Comparison of ENCODE assay signal across 17 cellular contexts in genomic region chr13:101190337-101190736, GRCh38.
DNase-seq lines count a peak whose midpoint lies in the region; ATAC-seq, FAIRE-seq and TF ChIP-seq lines count a peak whose summit lies in the region.
"Had no signal": no experiment of that assay in that cellular context is flagged by ENCODE, and none has a peak within 500 bp of the region (broad histone marks: within the 10 kb centered on the region; RNA-seq: fewer than 3 reads in every experiment).

No MANE protein-coding gene starts in this region.

- H3K18ac ChIP-seq in mesendoderm (ENCODE audit: low read length): no peak overlapping the region

- H3K79me1 ChIP-seq in mesendoderm (ENCODE audit: low read length): no peaks in the 10 kb centered on the region

- in situ Hi-C loops in HepG2 (cut with HindIII; ENCODE audit: extremely low pct_ligation_motif_present, low pct_unique_long_range_greater_than_20kb): no loop called here

- no peak overlapping the region for H4K8ac ChIP-seq in mesendoderm (ENCODE audit: low read depth, low read length)

- no peak overlapping the region for H3K4ac ChIP-seq in mesendoderm (ENCODE audit: low read depth, low read length)

- no peak overlapping the region for H2BK15ac ChIP-seq in mesendoderm (replicated peaks; ENCODE audit: low read depth)

- no peak overlapping the region for H2AK5ac ChIP-seq in mesendoderm (ENCODE audit: low read length)

- DNase-seq in HepG2 (ENCODE audit: low spot score) (no peak), right lobe of liver (no peak), choroid plexus epithelial cell (ENCODE audit: low read depth) (peak; percentile 65), fibroblast of pulmonary artery (ENCODE audit: low read depth) (peak; percentile 10), aorta (no peak), mesendoderm (no peak), mucosa of descending colon (no peak)
- DNase-seq in stimulated activated naive B cell treated with anti-CD40 and anti-IgM and Interleukin-4, amounts not matched to agents 10 μg/mL and 1 μg/mL and 100 μg/mL, for 72 hours: no peak
- DNase-seq: C1 segment of cervical spinal cord; Calu3; CD4-positive, alpha-beta T cell; DMS 273 treated with DMSO at 0.1 percent for 48 hours; DMS79 had no signal

- no peak overlapping the region for H4K5ac ChIP-seq in mesendoderm (ENCODE audit: low read length)

- ATAC-seq in HepG2 (no peak), right lobe of liver (no peak), aorta (ENCODE audit: low FRiP score) (peak; percentile 77), mucosa of descending colon (no peak)
- ATAC-seq in stimulated activated naive B cell treated with anti-CD40 and anti-IgM and Interleukin-4, amounts not matched to agents 10 μg/mL and 1 μg/mL and 100 μg/mL, for 72 hours (replicated peaks): no peak
- ATAC-seq: GM12878, HCT116 had no signal

- H3K79me2 ChIP-seq in HepG2 (ENCODE audit: insufficient read depth, low read length) (no peaks in the 10 kb centered on the region), mesendoderm (ENCODE audit: control insufficient read depth, insufficient read depth, low read length) (no peaks in the 10 kb centered on the region)

- no peaks in the 10 kb centered on the region for H3K4me1 Mint-ChIP-seq in stimulated activated naive B cell treated with anti-CD40 and anti-IgM and Interleukin-4, amounts not matched to agents 10 μg/mL and 1 μg/mL and 100 μg/mL, for 72 hours
- H3K4me1 Mint-ChIP-seq: B cell had no signal

- no peak for TF ChIP-seq RAD21 in HepG2 (CRISPR knock-in tag; IDR thresholded peaks at IDR 0.05)

- no TSS peak for BruUV-seq in HepG2 (replicated peaks; lab: Mats Ljungman, UMichigan)

- intact Hi-C loops in HepG2 (cut with micrococcal nuclease; ENCODE audit: unreplicated experiment): no loop called here
- intact Hi-C loops in right lobe of liver (cut with DNase I): no loop called here
- intact Hi-C loops in aorta (cut with DNase I): no loop called here
- intact Hi-C loops in mucosa of descending colon (cut with DNase I, micrococcal nuclease): no loop called here

- TF ChIP-seq CTCF in HepG2 (CRISPR knock-in tag; IDR thresholded peaks at IDR 0.05) (no peak), right lobe of liver (IDR thresholded peaks at IDR 0.05) (no peak), choroid plexus epithelial cell (conservative IDR thresholded peaks at IDR 0.05; ENCODE audit: low read depth, low read length) (no peak), fibroblast of pulmonary artery (IDR thresholded peaks at IDR 0.05; ENCODE audit: low read length, missing control alignments) (no peak), mucosa of descending colon (IDR thresholded peaks at IDR 0.05) (no peak)

- no peak for TF ChIP-seq EP300 in HepG2 (IDR thresholded peaks at IDR 0.05; ENCODE audit: low read depth in 2 of 2, low read length in 2 of 2)
- no peak for TF ChIP-seq EP300 in HepG2 (CRISPR knock-in tag; IDR thresholded peaks at IDR 0.05; ENCODE audit: borderline replicate concordance)

- H3K27ac ChIP-seq in HepG2 (ENCODE audit: extremely low read length, insufficient read depth, low read length): no peak overlapping the region
- no peak overlapping the region for H3K27ac ChIP-seq in right lobe of liver
- no peak overlapping the region for H3K27ac ChIP-seq in aorta (ENCODE audit: low read depth in 1 of 2, low read length in 2 of 2)
- H3K27ac ChIP-seq in mesendoderm (ENCODE audit: low read depth, low read length): no peak overlapping the region

- no peaks in the 10 kb centered on the region for H4K20me1 ChIP-seq in HepG2 (ENCODE audit: insufficient read depth, low read length)

- H3K9ac ChIP-seq in HepG2 (ENCODE audit: insufficient read depth, low read depth, low read length) (no peak overlapping the region), mesendoderm (ENCODE audit: low read length) (no peak overlapping the region)

- H3K27me3 Mint-ChIP-seq in stimulated activated naive B cell treated with anti-CD40 and anti-IgM and Interleukin-4, amounts not matched to agents 10 μg/mL and 1 μg/mL and 100 μg/mL, for 72 hours: no peaks in the 10 kb centered on the region
- H3K27me3 Mint-ChIP-seq: B cell had no signal

- no peaks in the 10 kb centered on the region for H3K9me3 Mint-ChIP-seq in stimulated activated naive B cell treated with anti-CD40 and anti-IgM and Interleukin-4, amounts not matched to agents 10 μg/mL and 1 μg/mL and 100 μg/mL, for 72 hours
- H3K9me3 Mint-ChIP-seq: CD4-positive, alpha-beta T cell had no signal

- no peak overlapping the region for H2BK5ac ChIP-seq in mesendoderm (ENCODE audit: low read length)

- H3K4me1 ChIP-seq in HepG2 (ENCODE audit: insufficient read depth, low read length) (no peaks in the 10 kb centered on the region), right lobe of liver (no peaks in the 10 kb centered on the region), aorta (ENCODE audit: control insufficient read depth in 1 of 2, insufficient read depth in 2 of 2, low read length in 2 of 2) (no peaks in the 10 kb centered on the region), mesendoderm (ENCODE audit: control insufficient read depth, low read depth, low read length) (no peaks in the 10 kb centered on the region), mucosa of descending colon (ENCODE audit: low read depth) (no peaks in the 10 kb centered on the region)

- H3K27ac Mint-ChIP-seq in stimulated activated naive B cell treated with anti-CD40 and anti-IgM and Interleukin-4, amounts not matched to agents 10 μg/mL and 1 μg/mL and 100 μg/mL, for 72 hours: no peak overlapping the region
- H3K27ac Mint-ChIP-seq: B cell; CD4-positive, alpha-beta T cell had no signal

- H2AFZ ChIP-seq in HepG2 (ENCODE audit: low read length): no peak overlapping the region

- no peak overlapping the region for H3K4me2 ChIP-seq in HepG2 (ENCODE audit: low read depth, low read length)
- H3K4me2 ChIP-seq in mesendoderm (ENCODE audit: low read length): no peak overlapping the region

- H3K36me3 Mint-ChIP-seq in stimulated activated naive B cell treated with anti-CD40 and anti-IgM and Interleukin-4, amounts not matched to agents 10 μg/mL and 1 μg/mL and 100 μg/mL, for 72 hours: no peaks in the 10 kb centered on the region

- no peak for FAIRE-seq in HepG2 (lab: Jason Lieb, UNC)
- FAIRE-seq: A204.1, GM12878 had no signal

- CTCF ChIA-PET in HepG2 (lab: Yijun Ruan, JAX; ENCODE audit: low intra/inter-chr PET ratio, low total read pairs): no interaction called here

- POLR2A ChIA-PET in HepG2 (lab: Yijun Ruan, JAX): no interaction called here

- no peak overlapping the region for H2BK120ac ChIP-seq in mesendoderm (ENCODE audit: low read depth, low read length)

- 5% methylated on average over 3 of the region's 3 CpGs for WGBS in HepG2 (ENCODE audit: low lambda C conversion rate)
- WGBS in right lobe of liver (ENCODE audit: insufficient coverage, low coverage, low lambda C conversion rate, missing lambda C conversion rate): 58% methylated on average over 3 of the region's 3 CpGs
- 83 to 89% methylated on average over 3 of the region's 3 CpGs for WGBS in aorta, 2 donors
- WGBS in mesendoderm (ENCODE audit: extremely low coverage, insufficient coverage, low lambda C conversion rate): no CpG with 5 or more reads among the region's 3 CpGs

- H3K27me3 ChIP-seq in HepG2 (ENCODE audit: control insufficient read depth in 1 of 2, insufficient read depth in 2 of 2, low read length in 2 of 2): no peaks in the 10 kb centered on the region; a peak in 1 of 5 replicates
- H3K27me3 ChIP-seq in right lobe of liver: no peaks in the 10 kb centered on the region
- no peaks in the 10 kb centered on the region for H3K27me3 ChIP-seq in aorta (ENCODE audit: control insufficient read depth in 1 of 2, insufficient read depth in 2 of 2, low read length in 1 of 2)
- H3K27me3 ChIP-seq in mesendoderm (ENCODE audit: insufficient read depth, low read length, poor library complexity): no peaks in the 10 kb centered on the region

- no peak overlapping the region for H3K56ac ChIP-seq in mesendoderm (ENCODE audit: low read length)

- H3K23ac ChIP-seq in mesendoderm (ENCODE audit: low read length): no peak overlapping the region

- H3K4me3 ChIP-seq in HepG2 (replicated peaks in 1 of 3; ENCODE audit: insufficient read depth in 1 of 3, low read depth in 2 of 3, low read length in 3 of 3) (no peak overlapping the region), right lobe of liver (no peak overlapping the region), choroid plexus epithelial cell (ENCODE audit: low read depth, low read length) (no peak overlapping the region), fibroblast of pulmonary artery (replicated peaks; ENCODE audit: low read depth, low read length) (no peak overlapping the region), aorta (ENCODE audit: low read length in 2 of 2) (no peak overlapping the region), mesendoderm (ENCODE audit: low read length) (no peak overlapping the region), mucosa of descending colon (no peak overlapping the region)
- H3K4me3 ChIP-seq: GM12878 had no signal

- H3K4me3 Mint-ChIP-seq in stimulated activated naive B cell treated with anti-CD40 and anti-IgM and Interleukin-4, amounts not matched to agents 10 μg/mL and 1 μg/mL and 100 μg/mL, for 72 hours: no peak overlapping the region
- H3K4me3 Mint-ChIP-seq: B cell; CD4-positive, alpha-beta T cell had no signal

- H3K9me3 ChIP-seq in HepG2 (ENCODE audit: low read length): no peaks in the 10 kb centered on the region
- no peaks in the 10 kb centered on the region for H3K9me3 ChIP-seq in right lobe of liver
- no peaks in the 10 kb centered on the region for H3K9me3 ChIP-seq in aorta (ENCODE audit: control insufficient read depth, low read length)
- no peaks in the 10 kb centered on the region for H3K9me3 ChIP-seq in mucosa of descending colon

- no peak for TF ChIP-seq POLR2A in HepG2 (IDR thresholded peaks at IDR 0.05; ENCODE audit: insufficient read depth in 1 of 2, low read depth in 2 of 2, low read length in 2 of 2)
- no peak for TF ChIP-seq POLR2A in right lobe of liver (IDR thresholded peaks at IDR 0.05)

- H3K36me3 ChIP-seq in HepG2 (replicated peaks in 1 of 2; ENCODE audit: control insufficient read depth in 1 of 2, insufficient read depth in 2 of 2, low read length in 2 of 2) (no peaks in the 10 kb centered on the region), right lobe of liver (no peaks in the 10 kb centered on the region), aorta (ENCODE audit: control insufficient read depth in 1 of 2, insufficient read depth in 2 of 2, low read length in 1 of 2) (no peaks in the 10 kb centered on the region), mesendoderm (ENCODE audit: control insufficient read depth, insufficient read depth, low read length) (no peaks in the 10 kb centered on the region), mucosa of descending colon (ENCODE audit: low read depth) (no peaks in the 10 kb centered on the region)

TF ChIP-seq in HepG2, 621 proteins besides CTCF, POLR2A, EP300 and RAD21 (continues in another document):
- TF ChIP-seq CEBPB (IDR thresholded peaks at IDR 0.05; ENCODE audit: borderline replicate concordance, low read depth, low read length): peak; percentile 62; the same call in 1 of the 2 replicates

Comparison
In these comparisons a context has a peak if more than half of its experiments do, and no peak if none do; other contexts are left out.
1. DNase-seq: peak in choroid plexus epithelial cell (single experiment) and fibroblast of pulmonary artery (single experiment); none in HepG2 (single experiment), right lobe of liver (0 of 3), aorta (0 of 2), stimulated activated naive B cell treated with anti-CD40 and anti-IgM and Interleukin-4, amounts not matched to agents 10 μg/mL and 1 μg/mL and 100 μg/mL, for 72 hours (single experiment), mesendoderm (single experiment) and mucosa of descending colon (0 of 3).